ENCODE assay signal across 7 cellular contexts in the genomic region with DNA sequence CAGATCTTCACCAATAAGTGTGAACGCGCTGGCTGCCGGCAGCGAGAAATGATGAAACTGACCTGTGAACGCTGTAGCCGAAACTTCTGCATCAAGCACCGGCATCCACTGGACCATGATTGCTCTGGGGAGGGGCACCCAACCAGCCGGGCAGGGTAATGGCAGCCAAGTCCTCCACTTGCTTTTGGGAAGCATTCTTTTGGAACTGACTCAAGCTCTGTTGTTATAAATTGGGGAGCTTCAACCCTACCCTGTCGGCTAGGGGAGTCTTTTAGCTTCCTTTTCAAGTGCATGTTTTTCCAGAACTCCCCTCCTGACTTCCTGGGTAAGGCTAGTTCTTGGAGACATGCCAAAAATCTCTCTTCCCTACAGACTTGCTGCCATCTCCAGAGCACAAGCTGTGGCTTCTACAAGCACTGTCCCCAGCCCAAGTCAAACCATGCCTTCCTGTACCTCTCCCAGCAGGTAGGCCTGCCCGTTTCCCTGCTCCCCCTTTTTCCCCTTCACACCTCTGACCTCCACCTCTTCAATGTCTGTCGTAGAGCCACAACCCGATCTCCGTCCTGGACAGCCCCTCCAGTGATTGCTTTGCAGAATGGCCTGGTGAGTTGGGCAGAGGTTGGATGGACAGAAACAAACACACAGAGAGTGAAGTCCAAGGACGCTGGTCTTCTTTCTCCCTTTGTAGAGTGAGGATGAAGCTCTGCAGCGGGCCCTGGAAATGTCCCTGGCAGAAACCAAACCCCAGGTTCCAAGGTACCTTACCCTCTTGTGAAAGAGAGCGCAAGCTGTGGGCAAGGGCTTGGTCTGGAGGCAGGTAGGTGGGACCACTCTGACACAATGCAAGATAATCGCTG. TPM values are rescaled to one million over a fixed set of nuclear protein-coding genes. Genes with fewer than 3 reads are reported as not detected.
A peak's percentile ranks its signal among the peaks of the same experiment; 100 is the strongest.
DNase-seq lines count a peak whose midpoint lies in the region; ATAC-seq and TF ChIP-seq lines count a peak whose summit lies in the region.

No MANE protein-coding gene starts in this region.

- no peak for TF ChIP-seq POLR2A in esophagus squamous epithelium (IDR thresholded peaks at IDR 0.05)

- H3K9ac ChIP-seq in skeletal muscle tissue (ENCODE audit: low read depth in 1 of 3, low read length in 3 of 3), result peak overlapping the region in 2 of 3 donors; percentile 8 to 71

- H3K9me3 ChIP-seq in esophagus squamous epithelium, result no peaks in the 10 kb centered on the region
- H3K9me3 ChIP-seq in skeletal muscle tissue (ENCODE audit: control insufficient read depth in 3 of 3, low read length in 3 of 3), result no peaks in the 10 kb centered on the region

- CTCF ChIA-PET in RWPE1 (lab: Yijun Ruan, JAX), result interaction anchor here (0.6 to 1.3 kb wide), 3 partner anchors 48 to 309 kb away, joined by 3 to 4 read pairs (median 3); partner anchors contain the start of gene NHEJ1

- 54 to 62% methylated on average over 15 to 16 of the region's 17 CpGs for WGBS in esophagus squamous epithelium, 2 donors

- no peak overlapping the region for H3K4me3 ChIP-seq in H7 (ENCODE audit: insufficient read depth, low read depth, low read length)
- peak overlapping the region; percentile 70 to 83 (median 73) for H3K4me3 ChIP-seq in esophagus squamous epithelium
- H3K4me3 ChIP-seq in skeletal muscle tissue (ENCODE audit: low read length in 3 of 3), result peak overlapping the region in 1 of 3 donors; percentile 80

- H3K36me3 ChIP-seq in H7 (replicated peaks; ENCODE audit: control insufficient read depth, insufficient read depth, low read length), result peaks cover 17% of the 10 kb centered on the region
- H3K36me3 ChIP-seq in esophagus squamous epithelium, result peaks cover 15 to 50% (median 24%) of the 10 kb centered on the region in 3 donors
- H3K36me3 ChIP-seq in skeletal muscle tissue (ENCODE audit: control insufficient read depth in 3 of 3, insufficient read depth in 3 of 3, low read length in 3 of 3), result peaks cover 41 to 46% (median 44%) of the 10 kb centered on the region in 3 donors

- H3K4me1 ChIP-seq in esophagus squamous epithelium (peaks cover 12 to 34% (median 14%) of the 10 kb centered on the region in 3 donors), skeletal muscle tissue (ENCODE audit: control insufficient read depth in 3 of 3, insufficient read depth in 3 of 3, low read length in 3 of 3) (peaks cover 17 to 20% (median 18%) of the 10 kb centered on the region in 3 donors)

- DNase-seq in H7 (peak; percentile 21), RWPE1 (ENCODE audit: low spot score) (peak; percentile 36), esophagus squamous epithelium (lab: John Stamatoyannopoulos, UW) (no peak), DMS153 (lab: John Stamatoyannopoulos, UW) (no peak), NCI-H187 treated with DMSO at 0.1 percent for 48 hours (lab: John Stamatoyannopoulos, UW) (no peak)

- peak overlapping the region; percentile 93 for H3K27ac ChIP-seq in RWPE1
- peak overlapping the region; percentile 93 to 99 (median 97) for H3K27ac ChIP-seq in esophagus squamous epithelium
- H3K27ac ChIP-seq in skeletal muscle tissue (ENCODE audit: low read depth, low read length), result peak overlapping the region; percentile 78

- H3K27me3 ChIP-seq in H7 (ENCODE audit: control insufficient read depth, insufficient read depth, low read length) (no peaks in the 10 kb centered on the region), esophagus squamous epithelium (no peaks in the 10 kb centered on the region), skeletal muscle tissue (ENCODE audit: control insufficient read depth in 3 of 3, insufficient read depth in 3 of 3, low read length in 3 of 3) (no peaks in the 10 kb centered on the region)

- no peak for ATAC-seq in GM21717 (IDR thresholded peaks at IDR 0.05; ENCODE audit: unreplicated experiment)

- intact Hi-C loops in esophagus squamous epithelium (cut with DNase I), result no loop called here

- POLR2A ChIA-PET in RWPE1 (lab: Yijun Ruan, JAX; ENCODE audit: low non-redundant PET), result interaction anchor here (0.8 kb wide), 1 partner anchor 21 kb away, joined by 3 read pairs; the partner anchor contains the start of genes ANKZF1 and ATG9A

- TF ChIP-seq CTCF in RWPE1 (conservative IDR thresholded peaks at IDR 0.05; ENCODE audit: low read depth) (no peak), esophagus squamous epithelium (IDR thresholded peaks at IDR 0.05) (no peak)

RNA-seq across cellular contexts. Expression of gene ZFAND2B, which starts 1.5 kb away (rescaled TPM):
- total RNA-seq in H7 (2014; rRNA removed; shearing (Covaris generic)), result 25.3 and 29.9 TPM in 2 replicates
- 10 to 100 TPM; 34.6 to 49.9 (median 43.6) TPM for total RNA-seq in esophagus squamous epithelium
- 11.5 TPM for total RNA-seq in skeletal muscle tissue

RNA-seq across cellular contexts. Expression of gene ABCB6, which starts 10.6 kb away (rescaled TPM):
- 50.4 and 74.8 TPM in 2 replicates for total RNA-seq in H7 (2014; rRNA removed; shearing (Covaris generic))
- 10 to 100 TPM; 22.1 to 45.3 (median 31.6) TPM for total RNA-seq in esophagus squamous epithelium
- 25.6 TPM for total RNA-seq in skeletal muscle tissue

RNA-seq across cellular contexts. Expression of gene ATG9A, which starts 21.3 kb away (rescaled TPM):
- 32.5 and 38.6 TPM in 2 replicates for total RNA-seq in H7 (2014; rRNA removed; shearing (Covaris generic))
- 10 to 100 TPM; 37.8 to 55.1 (median 45.2) TPM for total RNA-seq in esophagus squamous epithelium
- total RNA-seq in skeletal muscle tissue, result 16.7 TPM

RNA-seq across cellular contexts. Expression of gene ANKZF1, which starts 21.5 kb away (rescaled TPM):
- 56.9 and 63.4 TPM in 2 replicates for total RNA-seq in H7 (2014; rRNA removed; shearing (Covaris generic))
- total RNA-seq in esophagus squamous epithelium, result 10 to 100 TPM; 10.2 to 54.9 (median 27.6) TPM
- total RNA-seq in skeletal muscle tissue, result 27.7 TPM

RNA-seq across cellular contexts. Expression of gene RETREG2, which starts 30.0 kb away (rescaled TPM):
- 60.2 and 64.5 TPM in 2 replicates for total RNA-seq in H7 (2014; rRNA removed; shearing (Covaris generic))
- total RNA-seq in esophagus squamous epithelium, result 10 to 100 TPM; 31.0 to 58.7 (median 41.8) TPM
- 35.5 TPM for total RNA-seq in skeletal muscle tissue

Comparison
In these comparisons a context has a peak if more than half of its experiments do, and no peak if none do; other contexts are left out.
1. DNase-seq: peak in H7 (single experiment) and RWPE1 (single experiment); none in esophagus squamous epithelium (single experiment), DMS153 (single experiment) and NCI-H187 treated with DMSO at 0.1 percent for 48 hours (single experiment).
2. Peak in every context shown above with its lines, with median percentiles within 50 percentile points of each other: H3K27ac ChIP-seq.